ENCODE assay signal across 15 cellular contexts in genomic region chr7:158279539-158280466, GRCh38.
"Had no signal": no experiment of that assay in that cellular context is flagged by ENCODE, and none has a peak within 500 bp of the region (broad histone marks: within the 10 kb centered on the region; RNA-seq: fewer than 3 reads in every experiment).

No MANE protein-coding gene starts in this region.

- H3K27ac ChIP-seq: adrenal gland, cardiac muscle cell, prostate gland, thyroid gland had no signal

- DNase-seq: activated CD4-positive, alpha-beta T cell treated with anti-CD3 and anti-CD28 coated beads, Interleukin-2, amount 10 ng/mL, durations not matched to agents 7 days and 5 days; activated CD4-positive, CD25-positive, alpha-beta regulatory T cell; activated CD8-positive, alpha-beta memory T cell treated with anti-CD3 and anti-CD28 coated beads for 24 hours; activated naive CD4-positive, alpha-beta T cell treated with anti-CD3 and anti-CD28 coated beads for 36 hours; mammary epithelial cell; naive B cell; stimulated activated CD4-positive, alpha-beta T cell treated with anti-CD3 and anti-CD28 coated beads, Interleukin-12 subunit alpha, Interleukin-12 subunit beta, amount 100 ng/mL, for 4 hours; stimulated activated CD4-positive, alpha-beta T cell treated with anti-CD3 and anti-CD28 coated beads, Interleukin-2, amount 100 ng/mL, for 24 hours; T-helper 2 cell; thyroid gland had no signal

- H3K4me1 ChIP-seq: adrenal gland, prostate gland, thyroid gland had no signal

- H3K27ac Mint-ChIP-seq: activated CD4-positive, alpha-beta T cell treated with anti-CD3 and anti-CD28 coated beads, Interleukin-2, amount 10 ng/mL, durations not matched to agents 7 days and 5 days; activated naive CD4-positive, alpha-beta T cell treated with anti-CD3 and anti-CD28 coated beads for 36 hours; activated T-helper 1 cell treated with anti-CD3 and anti-CD28 coated beads, Interleukin-12 subunit alpha, Interleukin-12 subunit beta, Interleukin-2, Interleukin-4 antibody, amounts not matched to agents 30 ng/mL and 10 ng/mL and 1 ng/mL, durations not matched to agents 14 hours and 24 hours and 36 hours; stimulated activated effector memory CD8-positive, alpha-beta T cell treated with anti-CD3 and anti-CD28 coated beads, Interleukin-12 subunit alpha, Interleukin-12 subunit beta, amount 100 ng/mL, for 72 hours had no signal

- H3K27me3 ChIP-seq: adrenal gland, cardiac muscle cell, thyroid gland had no signal

- H3K36me3 ChIP-seq: adrenal gland, cardiac muscle cell, prostate gland, thyroid gland had no signal

- H3K4me1 Mint-ChIP-seq: activated CD4-positive, alpha-beta T cell treated with anti-CD3 and anti-CD28 coated beads, Interleukin-2, amount 10 ng/mL, durations not matched to agents 7 days and 5 days; naive B cell; stimulated activated effector memory CD8-positive, alpha-beta T cell treated with anti-CD3 and anti-CD28 coated beads, Interleukin-12 subunit alpha, Interleukin-12 subunit beta, amount 100 ng/mL, for 72 hours had no signal

- H3K36me3 Mint-ChIP-seq: naive B cell; stimulated activated effector memory CD8-positive, alpha-beta T cell treated with anti-CD3 and anti-CD28 coated beads, Interleukin-12 subunit alpha, Interleukin-12 subunit beta, amount 100 ng/mL, for 72 hours had no signal

- H3K4me3 Mint-ChIP-seq: activated CD4-positive, alpha-beta T cell treated with anti-CD3 and anti-CD28 coated beads, Interleukin-2, amount 10 ng/mL, durations not matched to agents 7 days and 5 days; activated naive CD4-positive, alpha-beta T cell treated with anti-CD3 and anti-CD28 coated beads for 36 hours; activated T-helper 1 cell treated with anti-CD3 and anti-CD28 coated beads, Interleukin-12 subunit alpha, Interleukin-12 subunit beta, Interleukin-2, Interleukin-4 antibody, amounts not matched to agents 30 ng/mL and 10 ng/mL and 1 ng/mL, durations not matched to agents 14 hours and 24 hours and 36 hours; naive B cell; stimulated activated effector memory CD8-positive, alpha-beta T cell treated with anti-CD3 and anti-CD28 coated beads, Interleukin-12 subunit alpha, Interleukin-12 subunit beta, amount 100 ng/mL, for 72 hours had no signal

- H3K9me3 Mint-ChIP-seq: activated naive CD4-positive, alpha-beta T cell treated with anti-CD3 and anti-CD28 coated beads for 36 hours had no signal

- ATAC-seq: stimulated activated effector memory CD8-positive, alpha-beta T cell treated with anti-CD3 and anti-CD28 coated beads, Interleukin-12 subunit alpha, Interleukin-12 subunit beta, amount 100 ng/mL, for 72 hours had no signal

- H3K9me3 ChIP-seq: adrenal gland, prostate gland, thyroid gland had no signal

- H3K4me3 ChIP-seq: adrenal gland, cardiac muscle cell, prostate gland, thyroid gland had no signal

- H3K27me3 Mint-ChIP-seq: activated CD4-positive, alpha-beta T cell treated with anti-CD3 and anti-CD28 coated beads, Interleukin-2, amount 10 ng/mL, durations not matched to agents 7 days and 5 days; naive B cell had no signal
